Comparison of ENCODE assay signal across 19 cellular contexts in the genomic region with DNA sequence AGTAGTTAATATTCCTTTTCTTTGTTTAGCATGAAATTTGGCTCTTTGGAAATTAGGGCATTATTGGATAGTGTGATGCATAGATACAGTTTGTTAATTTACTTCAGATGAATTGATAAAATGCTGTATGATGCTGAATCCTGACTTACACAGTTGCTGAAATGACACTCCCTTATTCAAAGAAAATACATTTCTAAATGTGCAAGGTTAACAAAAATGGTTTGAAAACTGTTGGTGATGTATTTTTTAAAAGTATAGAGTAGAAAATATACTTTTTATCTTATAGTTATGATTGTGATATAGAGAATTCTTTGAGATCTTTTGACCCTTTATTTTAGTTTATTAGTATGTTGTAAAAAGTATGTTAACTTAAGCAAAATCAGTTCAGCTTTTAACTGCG. TPM values are rescaled to one million over a fixed set of nuclear protein-coding genes. Genes with fewer than 3 reads are reported as not detected.
DNase-seq lines count a peak whose midpoint lies in the region; ATAC-seq, FAIRE-seq and TF ChIP-seq lines count a peak whose summit lies in the region.
"Had no signal": no experiment of that assay in that cellular context is flagged by ENCODE, and none has a peak within 500 bp of the region (broad histone marks: within the 10 kb centered on the region; RNA-seq: fewer than 3 reads in every experiment).

No MANE protein-coding gene starts in this region.

- H4K20me1 ChIP-seq in IMR-90 (ENCODE audit: insufficient read depth, low read length): peaks cover 31% of the 10 kb centered on the region; the same call in 1 of the 2 replicates

- no peak overlapping the region for H2AK9ac ChIP-seq in IMR-90 (replicated peaks; ENCODE audit: low read depth, low read length, poor library complexity)

- H3K9ac ChIP-seq in IMR-90 (ENCODE audit: low read depth, low read length): no peak overlapping the region
- H3K9ac ChIP-seq: BLaER1, GM23248 had no signal

- no peak for TF ChIP-seq RAD21 in A549 (conservative IDR thresholded peaks at IDR 0.05 in 1 of 2, IDR thresholded peaks at IDR 0.05 in 1 of 2)
- no peak for TF ChIP-seq RAD21 in IMR-90 (IDR thresholded peaks at IDR 0.05; ENCODE audit: low read length)

- H3K4me1 ChIP-seq in A549: peaks cover 8% of the 10 kb centered on the region; the same call in 2 of the 3 replicates
- 0 out of 2 replicates have a peak, but pooled peaks cover 3% of the 10 kb centered on the region for H3K4me1 ChIP-seq in IMR-90 (ENCODE audit: control insufficient read depth, insufficient read depth, low read length)
- H3K4me1 ChIP-seq: HAP-1 had no signal

- H3K27ac ChIP-seq in A549: no peak overlapping the region
- H3K27ac ChIP-seq in IMR-90 (ENCODE audit: insufficient read depth, low read length): no peak overlapping the region
- peak overlapping the region in 37 of 59 donors; percentile 1 to 86 (median 36) for H3K27ac ChIP-seq in dorsolateral prefrontal cortex
- H3K27ac ChIP-seq: BLaER1, GM23248, HL-60 had no signal

- H4K5ac ChIP-seq in IMR-90 (ENCODE audit: low read depth, low read length): no peak overlapping the region

- no peak overlapping the region for H2AK5ac ChIP-seq in IMR-90 (ENCODE audit: low read depth, low read length)

- no peak overlapping the region for H4K91ac ChIP-seq in IMR-90 (ENCODE audit: insufficient read depth, low read depth, low read length)

- H3K9me3 ChIP-seq in A549 (no peaks in the 10 kb centered on the region), IMR-90 (ENCODE audit: control insufficient read depth, insufficient read depth, low read length) (no peaks in the 10 kb centered on the region)
- H3K9me3 ChIP-seq: BLaER1, HAP-1 had no signal

- H2BK5ac ChIP-seq in IMR-90 (ENCODE audit: low read depth, low read length, poor library complexity, severe bottlenecking): no peak overlapping the region

- H2BK20ac ChIP-seq in IMR-90 (ENCODE audit: low read depth, low read length): no peak overlapping the region

- H2BK120ac ChIP-seq in IMR-90 (ENCODE audit: low read depth, low read length): no peak overlapping the region

- FAIRE-seq in A549 (lab: Jason Lieb, UNC): no peak
- FAIRE-seq: GM12891, GM19239 had no signal

- H3K4ac ChIP-seq in IMR-90 (ENCODE audit: low read depth, low read length): no peak overlapping the region

- no peak overlapping the region for H3K18ac ChIP-seq in IMR-90 (ENCODE audit: low read depth, low read length)

- H3K23ac ChIP-seq in IMR-90 (ENCODE audit: low read depth, low read length): no peak overlapping the region

- H3K14ac ChIP-seq in IMR-90 (replicated peaks; ENCODE audit: low read depth, low read length): no peak overlapping the region

- WGBS in A549 (ENCODE audit: missing lambda C conversion rate): 95% methylated on average over 1 of the region's 1 CpG
- WGBS in IMR-90 (ENCODE audit: extremely low coverage in 2 of 2, insufficient read length in 1 of 2), 2 experiments: no CpG with 5 or more reads among the region's 1 CpG

- H3K4me2 ChIP-seq in A549 (no peak overlapping the region), IMR-90 (ENCODE audit: low read depth, low read length) (no peak overlapping the region)
- H3K4me2 ChIP-seq: BLaER1 had no signal

- DNase-seq in A549 (ENCODE audit: low read depth in 1 of 2, low spot score in 1 of 2) (no peak), IMR-90 (no peak), dorsolateral prefrontal cortex (no peak), kidney glomerular epithelial cell (lab: John Stamatoyannopoulos, UW) (no peak), NCI-H1092 (lab: John Stamatoyannopoulos, UW) (no peak)
- DNase-seq: Calu3; CD4-positive, alpha-beta memory T cell; DND-41; EL; GM23248; KG1 had no signal

- peaks cover 8% of the 10 kb centered on the region for H3K9me1 ChIP-seq in IMR-90 (ENCODE audit: insufficient read depth, low read length)

- no peak for TF ChIP-seq CTCF in A549 (IDR thresholded peaks at IDR 0.05)
- no peak for TF ChIP-seq CTCF in IMR-90 (conservative IDR thresholded peaks at IDR 0.05; ENCODE audit: low read depth, low read length)
- no peak for TF ChIP-seq CTCF in dorsolateral prefrontal cortex (IDR thresholded peaks at IDR 0.05 in 54 of 56, conservative IDR thresholded peaks at IDR 0.05 in 2 of 56; ENCODE audit: low read depth in 1 of 56, partially characterized antibody in 56 of 56)

- H3K4me3 ChIP-seq in A549 (no peak overlapping the region), IMR-90 (ENCODE audit: insufficient read depth, low read depth, low read length) (no peak overlapping the region), dorsolateral prefrontal cortex (no peak overlapping the region)
- H3K4me3 ChIP-seq: BLaER1, GM23248, HAP-1 had no signal

- no peak overlapping the region for H2AFZ ChIP-seq in IMR-90 (replicated peaks; ENCODE audit: low read length, poor library complexity)
- H2AFZ ChIP-seq: GM23248 had no signal

- dilution Hi-C loops in IMR-90 (cut with HindIII; ENCODE audit: low sequenced_read_pairs, unreplicated experiment): no loop called here

- H2BK15ac ChIP-seq in IMR-90 (ENCODE audit: low read depth, low read length): no peak overlapping the region

- peaks cover 29 to 64% of the 10 kb centered on the region in 2 experiments for H3K79me1 ChIP-seq in IMR-90 (ENCODE audit: low read depth in 1 of 2, low read length in 2 of 2)

- H3K36me3 ChIP-seq in IMR-90 (ENCODE audit: control insufficient read depth, insufficient read depth, low read length): peaks cover 25% of the 10 kb centered on the region

- BruUV-seq in IMR-90 (replicated peaks; lab: Mats Ljungman, UMichigan): no TSS peak

- H4K8ac ChIP-seq in IMR-90 (ENCODE audit: low read depth in 2 of 2, low read length in 2 of 2): no peak overlapping the region

- CTCF ChIA-PET in A549 (lab: Yijun Ruan, JAX): no interaction called here
- CTCF ChIA-PET in IMR-90 (lab: Yijun Ruan, JAX): no interaction called here

- no peak for ATAC-seq in A549
- no peak for ATAC-seq in IMR-90 (ENCODE audit: low read depth)
- no peak for ATAC-seq in HG02763 (IDR thresholded peaks at IDR 0.05; ENCODE audit: unreplicated experiment)

- TF ChIP-seq EP300 in A549 (IDR thresholded peaks at IDR 0.05): no peak

- H3K27me3 ChIP-seq in IMR-90 (ENCODE audit: control insufficient read depth, insufficient read depth, low read length) (no peaks in the 10 kb centered on the region), dorsolateral prefrontal cortex (no peaks in the 10 kb centered on the region)
- H3K27me3 ChIP-seq: BLaER1 had no signal

- no peak overlapping the region for H3K56ac ChIP-seq in IMR-90 (ENCODE audit: extremely low read depth, insufficient read depth, low read length)

- TF ChIP-seq POLR2A in A549 (IDR thresholded peaks at IDR 0.05; ENCODE audit: low read length) (no peak), IMR-90 (IDR thresholded peaks at IDR 0.05; ENCODE audit: low read depth, low read length) (no peak)

- intact Hi-C loops in IMR-90 (cut with micrococcal nuclease) (no loop called here), dorsolateral prefrontal cortex (cut with DNase I) (no loop called here)

- in situ Hi-C loops in IMR-90 (cut with MboI; ENCODE audit: low sequenced_read_pairs): loop anchor here (10.0 to 25.0 kb wide), 2 partner anchors 229 to 357 kb away; partner anchors contain the start of gene RAB31

- POLR2A ChIA-PET in A549 (lab: Yijun Ruan, JAX) (no interaction called here), IMR-90 (lab: Charles Lee; ENCODE audit: unreplicated experiment) (no interaction called here)

TF ChIP-seq in A549, 52 proteins besides CTCF, POLR2A, EP300 and RAD21:
- no peak for TF ChIP-seq HEYL (CRISPR knock-in tag; IDR thresholded peaks at IDR 0.05)
- TF ChIP-seq TP53 (CRISPR knock-in tag; IDR thresholded peaks at IDR 0.05): no peak
- peak; percentile 28 for TF ChIP-seq MAFK (IDR thresholded peaks at IDR 0.05; ENCODE audit: partially characterized antibody)

TF ChIP-seq in IMR-90, 13 proteins besides CTCF, POLR2A, EP300 and RAD21:
- TF ChIP-seq CHD1 (IDR thresholded peaks at IDR 0.05; ENCODE audit: low read depth, low read length): no peak
- TF ChIP-seq MAFK (IDR thresholded peaks at IDR 0.05; ENCODE audit: low read depth, low read length): 0 out of 2 replicates have a peak, but pooled peaks have one; percentile 40

RNA-seq across cellular contexts. Expression of gene VAPA, which starts 27.8 kb away (rescaled TPM):
- polyA plus RNA-seq in A549 (2011; rRNA removed) (356 and 391 TPM in 2 replicates), A549 (2017; fragmentation: RNase III; extraction: RNeasy Plus Mini Kit Qiagen cat#74134 plus additional on column Dnase treatment) (158 to 166 TPM (median 161 TPM) in 3 replicates), IMR-90 (2012; rRNA removed) (164 and 199 TPM in 2 replicates)
- 99.8 and 102 TPM in 2 replicates for polyA plus RNA-seq in A549 (2012; cell fraction: cytosol; rRNA removed)
- polyA plus RNA-seq in A549 (2012; cell fraction: nucleus; rRNA removed): 37.3 and 47.0 TPM in 2 replicates
- 72.5 and 89.1 TPM in 2 replicates for polyA minus RNA-seq in A549 (2011; rRNA and poly(A)+ RNA removed)
- total RNA-seq in IMR-90 (2012; rRNA removed) (206 and 273 TPM in 2 replicates), dorsolateral prefrontal cortex (100 to 1,000 TPM; 189 to 323 (median 265) TPM)
- 55.4 and 67.0 TPM in 2 replicates for polyA plus RNA-seq in IMR-90 (2012; cell fraction: cytosol; rRNA removed)
- 23.9 and 81.0 TPM in 2 replicates for polyA plus RNA-seq in IMR-90 (2012; cell fraction: nucleus; rRNA removed; ENCODE audit: low replicate concordance)

RNA-seq across cellular contexts. Expression of gene TXNDC2, which starts 55.9 kb away (rescaled TPM):
- polyA plus RNA-seq in A549 (2011; rRNA removed) (0.16 TPM in 1 of 2 replicates, not detected in the other), A549 (2017; fragmentation: RNase III; extraction: RNeasy Plus Mini Kit Qiagen cat#74134 plus additional on column Dnase treatment) (0.06 to 0.12 TPM in 2 of 3 replicates, not detected in the other), IMR-90 (2012; rRNA removed) (0.16 TPM in 1 of 2 replicates, not detected in the other)
- polyA plus RNA-seq in A549 (2012; cell fraction: cytosol; rRNA removed): 0.05 and 0.09 TPM in 2 replicates
- polyA plus RNA-seq in A549 (2012; cell fraction: nucleus; rRNA removed): 0.12 TPM in 1 of 2 replicates, not detected in the other
- polyA minus RNA-seq in A549 (2011; rRNA and poly(A)+ RNA removed): 0.37 TPM in 1 of 2 replicates, not detected in the other
- total RNA-seq in IMR-90 (2012; rRNA removed) (under 0.01 and 0.18 TPM in 2 replicates), dorsolateral prefrontal cortex (1 to 10 TPM in 7 of 120 experiments, under 1 TPM in 71, not detected in 42; 0.12 to 2.2 (median 0.46) TPM)
- polyA plus RNA-seq in IMR-90 (2012; cell fraction: cytosol; rRNA removed): 0.12 TPM in 1 of 2 replicates, not detected in the other
- polyA plus RNA-seq in IMR-90 (2012; cell fraction: nucleus; rRNA removed; ENCODE audit: low replicate concordance): 0.11 TPM in 1 of 2 replicates, not detected in the other
- total RNA-seq: Calu3; CD4-positive, alpha-beta memory T cell; G401; GM23248 had no signal
- polyA plus RNA-seq: CD4-positive, alpha-beta memory T cell; GM23248; IgD-negative memory B cell had no signal

Comparison
In these comparisons a context has a peak if more than half of its experiments do, and no peak if none do; other contexts are left out.
1. H3K27ac ChIP-seq: peak in dorsolateral prefrontal cortex (37 of 59); none in A549 (0 of 2) and IMR-90 (single experiment).